ENCODE assay signal across 1 cellular context in genomic region chr2:127701651-127702394, GRCh38.
TF ChIP-seq lines count a peak whose summit lies in the region.

No MANE protein-coding gene starts in this region.

TF ChIP-seq in HEK293, 187 proteins besides CTCF, POLR2A, EP300 and RAD21 (continued from another document):
- TF ChIP-seq PBX3 (CRISPR knock-in tag; IDR thresholded peaks at IDR 0.05) (peak; percentile 74), ZNF335 (tag by site-specific recombination; conservative IDR thresholded peaks at IDR 0.05) (peak; percentile 48; the same call in 1 of the 2 replicates)
